In genomic region chr21:44822484-44823178, GRCh38 we compare ENCODE assay signal across 21 cellular contexts.
"Had no signal": no experiment of that assay in that cellular context is flagged by ENCODE, and none has a peak within 500 bp of the region (broad histone marks: within the 10 kb centered on the region; RNA-seq: fewer than 3 reads in every experiment).

No MANE protein-coding gene starts in this region.

- H3K4me1 ChIP-seq: prostate gland had no signal

- H3K36me3 ChIP-seq: gastroesophageal sphincter, neutrophil, ovary, prostate gland, spleen, thoracic aorta, vagina had no signal

- H3K27ac ChIP-seq: coronary artery, gastroesophageal sphincter, neutrophil, ovary, prostate gland, spleen, thoracic aorta, vagina had no signal

- H3K9me3 ChIP-seq: neutrophil, ovary, prostate gland had no signal

- ATAC-seq: activated T-cell treated with anti-CD3 and anti-CD28 coated beads, Interleukin-2, amount 50 U/mL, for 4 hours; gastroesophageal sphincter; left ventricle myocardium superior had no signal

- DNase-seq: activated CD4-positive, alpha-beta T cell treated with anti-CD3 and anti-CD28 coated beads for 4 hours; activated CD4-positive, alpha-beta T cell treated with anti-CD3 and anti-CD28 coated beads, Interleukin-2, amount 50 U/mL, for 48 hours; activated CD4-positive, CD25-positive, alpha-beta regulatory T cell; activated CD8-positive, alpha-beta memory T cell treated with anti-CD3 and anti-CD28 coated beads, Interleukin-2, amount 50 U/mL, for 48 hours; activated naive CD4-positive, alpha-beta T cell treated with Interleukin-2 at 50 U/mL for 16 hours; activated T-cell treated with anti-CD3 and anti-CD28 coated beads, Interleukin-2, amount 50 U/mL, for 4 hours; amygdala; cerebellar nuclear complex; head of caudate nucleus; hypothalamus; left ventricle myocardium superior; ovary; spleen; stimulated activated CD4-positive, alpha-beta T cell treated with anti-CD3 and anti-CD28 coated beads, Interleukin-4, amount 100 ng/mL, for 1 hour; stimulated activated naive CD4-positive, alpha-beta T cell had no signal

- H3K4me3 ChIP-seq: coronary artery, gastroesophageal sphincter, ovary, prostate gland, spleen, thoracic aorta, vagina had no signal

- H3K27me3 ChIP-seq: gastroesophageal sphincter, ovary, spleen, vagina had no signal
